8 cellular contexts compared by ENCODE assay signal in genomic region chr16:83808573-83809014, GRCh38. TPM values are rescaled to one million over a fixed set of nuclear protein-coding genes. Genes with fewer than 3 reads are reported as not detected.
DNase-seq lines count a peak whose midpoint lies in the region; ATAC-seq, FAIRE-seq and TF ChIP-seq lines count a peak whose summit lies in the region.

No MANE protein-coding gene starts in this region.

- H3K27me3 ChIP-seq in OCI-LY1 (ENCODE audit: insufficient read depth, low read length) (no peaks in the 10 kb centered on the region), osteoblast (ENCODE audit: insufficient read depth, low read length) (no peaks in the 10 kb centered on the region)

- H3K4me1 Mint-ChIP-seq in Calu3 (ENCODE audit: low read depth, unreplicated experiment) = peaks cover 18% of the 10 kb centered on the region
- H3K4me1 Mint-ChIP-seq in endothelial cell (ENCODE audit: unreplicated experiment) = peaks cover 24% of the 10 kb centered on the region

- H3K79me2 ChIP-seq in OCI-LY1 (ENCODE audit: insufficient read depth, low read length) (peaks cover 13% of the 10 kb centered on the region), osteoblast (ENCODE audit: insufficient read depth, low read length) (peaks cover 45% of the 10 kb centered on the region)

- TF ChIP-seq POLR2A in GM12892 (IDR thresholded peaks at IDR 0.05; ENCODE audit: low read depth, low read length) = no peak

- TSS peak; percentile 52 for BruUV-seq in Calu3 (replicated peaks; lab: Mats Ljungman, UMichigan)

- intact Hi-C loops in Calu3 (cut with micrococcal nuclease; ENCODE audit: unreplicated experiment) = no loop called here

- peak overlapping the region; percentile 85 for H3K9ac ChIP-seq in OCI-LY1 (ENCODE audit: low read length)

- H3K4me3 ChIP-seq in OCI-LY1 (ENCODE audit: low read depth, low read length, poor library complexity, severe bottlenecking) (peak overlapping the region; percentile 83), osteoblast (ENCODE audit: insufficient read depth, low read length) (peak overlapping the region; percentile 94)

- H3K9me3 ChIP-seq in OCI-LY1 (ENCODE audit: low read length) = no peaks in the 10 kb centered on the region
- H3K9me3 ChIP-seq in osteoblast (ENCODE audit: low read depth, low read length) = no peaks in the 10 kb centered on the region

- no peak overlapping the region for H2AFZ ChIP-seq in OCI-LY1 (ENCODE audit: low read length)
- peak overlapping the region; percentile 95 for H2AFZ ChIP-seq in osteoblast (ENCODE audit: low read length)

- peaks cover 45% of the 10 kb centered on the region for H3K36me3 ChIP-seq in OCI-LY1 (ENCODE audit: insufficient read depth, low read length)
- peaks cover 22% of the 10 kb centered on the region for H3K36me3 ChIP-seq in osteoblast (ENCODE audit: insufficient read depth, low read length)

- H3K4me2 ChIP-seq in OCI-LY1 (ENCODE audit: low read length) (peak overlapping the region; percentile 94), osteoblast (ENCODE audit: insufficient read depth, low read length) (peak overlapping the region; percentile 99)

- H3K27ac Mint-ChIP-seq in Calu3 (ENCODE audit: unreplicated experiment) = peak overlapping the region; percentile 78
- peak overlapping the region; percentile 90 for H3K27ac Mint-ChIP-seq in endothelial cell (ENCODE audit: unreplicated experiment)

- H3K9me2 ChIP-seq in OCI-LY1 (ENCODE audit: low read depth, low read length) = no peaks in the 10 kb centered on the region

- ATAC-seq in GM19397 (IDR thresholded peaks at IDR 0.05; ENCODE audit: unreplicated experiment) = no peak
- no peak for ATAC-seq in HG02763 (IDR thresholded peaks at IDR 0.05; ENCODE audit: unreplicated experiment)
- ATAC-seq in HG02938 (IDR thresholded peaks at IDR 0.05; ENCODE audit: unreplicated experiment) = no peak

- CTCF ChIA-PET in Calu3 (lab: Charles Lee) = no interaction called here

- H3K9me3 Mint-ChIP-seq in Calu3 (ENCODE audit: low read depth, unreplicated experiment) = no peaks in the 10 kb centered on the region
- H3K9me3 Mint-ChIP-seq in endothelial cell (ENCODE audit: unreplicated experiment) = no peaks in the 10 kb centered on the region

- TF ChIP-seq CTCF in Calu3 (IDR thresholded peaks at IDR 0.05; ENCODE audit: unreplicated experiment) (no peak), OCI-LY1 (IDR thresholded peaks at IDR 0.05; ENCODE audit: low read length) (no peak), endothelial cell (IDR thresholded peaks at IDR 0.05; ENCODE audit: unreplicated experiment) (no peak), osteoblast (IDR thresholded peaks at IDR 0.05; ENCODE audit: extremely low read depth, low read depth, low read length) (no peak)

- DNase-seq in Calu3 (no peak), endothelial cell (ENCODE audit: low spot score) (no peak), osteoblast (ENCODE audit: insufficient read length, low spot score, missing footprints) (no peak), GM12892 (ENCODE audit: insufficient read length) (no peak)

- FAIRE-seq in GM12892 (lab: Jason Lieb, UNC) = no peak

- H3K36me3 Mint-ChIP-seq in Calu3 (ENCODE audit: insufficient read depth, unreplicated experiment) (peaks cover 36% of the 10 kb centered on the region), endothelial cell (ENCODE audit: low read depth, unreplicated experiment) (peaks cover 7% of the 10 kb centered on the region)

- peak overlapping the region; percentile 92 for H3K4me3 Mint-ChIP-seq in Calu3 (ENCODE audit: low read depth, unreplicated experiment)
- H3K4me3 Mint-ChIP-seq in endothelial cell (ENCODE audit: unreplicated experiment) = peak overlapping the region; percentile 96

- H3K27ac ChIP-seq in OCI-LY1 (ENCODE audit: low read depth, low read length, poor library complexity, severe bottlenecking) (peak overlapping the region; percentile 54), osteoblast (ENCODE audit: low read depth, low read length) (peak overlapping the region; percentile 54)

- no peaks in the 10 kb centered on the region for H3K27me3 Mint-ChIP-seq in Calu3 (ENCODE audit: unreplicated experiment)
- peaks cover 21% of the 10 kb centered on the region for H3K27me3 Mint-ChIP-seq in endothelial cell (ENCODE audit: unreplicated experiment)

- H3K4me1 ChIP-seq in OCI-LY1 (ENCODE audit: insufficient read depth, low read length, severe bottlenecking) (peaks cover 76% of the 10 kb centered on the region), osteoblast (ENCODE audit: insufficient read depth, low read length) (peaks cover 18% of the 10 kb centered on the region)

- H3F3A ChIP-seq in OCI-LY1 (ENCODE audit: insufficient read depth, low read length) = no peaks in the 10 kb centered on the region

- H4K20me1 ChIP-seq in OCI-LY1 (ENCODE audit: insufficient read depth, low read length) (no peaks in the 10 kb centered on the region), osteoblast (ENCODE audit: insufficient read depth, low read length) (peaks cover 17% of the 10 kb centered on the region)

RNA-seq across cellular contexts. Expression of gene HSBP1, which starts 0.8 kb away (rescaled TPM):
- total RNA-seq in Calu3 (2022) (216 and 217 TPM in 2 replicates), endothelial cell (ENCODE audit: unreplicated experiment) (215 TPM), osteoblast (18.8 and 25.0 TPM in 2 replicates)
- 96.8 TPM for polyA plus RNA-seq in GM12892 (2012; ENCODE audit: missing spikeins)
